8 cellular contexts compared by ENCODE assay signal in the genomic region with DNA sequence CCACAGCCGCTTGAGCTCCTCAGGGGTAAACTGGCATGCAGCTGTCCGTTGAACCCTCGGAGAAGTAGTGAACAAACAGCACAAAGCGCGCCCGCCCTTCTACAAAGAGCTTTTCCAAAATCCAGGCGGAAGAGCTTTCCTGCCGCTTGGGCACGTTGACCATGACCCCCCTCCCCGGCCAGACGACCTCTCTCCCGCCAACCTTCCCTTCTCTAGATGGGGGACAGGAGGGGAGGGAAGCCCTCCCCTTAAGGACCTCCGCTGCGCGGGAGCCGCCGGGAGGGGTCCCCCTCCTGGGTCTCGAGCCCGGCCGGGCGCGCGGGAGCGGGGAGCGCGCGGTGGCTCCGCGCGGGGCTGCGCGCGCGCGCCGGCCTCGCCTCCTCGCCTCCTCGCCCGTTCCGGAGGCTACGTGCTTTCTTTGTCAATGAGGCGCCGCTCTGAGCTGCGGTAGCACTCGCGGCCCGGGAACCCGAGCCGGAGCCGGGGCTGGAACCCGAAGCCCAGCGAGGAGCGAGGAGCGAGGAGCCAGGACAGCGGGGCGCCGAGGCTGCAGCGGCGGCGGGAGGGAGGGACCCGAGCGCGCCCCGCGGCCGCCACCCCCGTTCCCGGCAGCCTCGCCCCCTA. TPM values are rescaled to one million over a fixed set of nuclear protein-coding genes. Genes with fewer than 3 reads are reported as not detected.
DNase-seq lines count a peak whose midpoint lies in the region; TF ChIP-seq lines count a peak whose summit lies in the region.

A gene (plus strand): TSS at position 421 of the 624 bp plus-strand sequence.

- no CpG with 5 or more reads among the region's 70 CpGs for WGBS in suprapubic skin

- H3K36me3 ChIP-seq in suprapubic skin = no peaks in the 10 kb centered on the region

- no peak within 1 kb of the TSS for H3K27ac Mint-ChIP-seq in activated CD4-positive, alpha-beta T cell treated with anti-CD3 and anti-CD28 coated beads, Interleukin-2, amount 10 ng/mL, durations not matched to agents 7 days and 5 days

- CTCF ChIA-PET in activated CD4-positive, alpha-beta T cell treated with anti-CD3 and anti-CD28 coated beads, Interleukin-2, amount 10 ng/mL, durations not matched to agents 7 days and 5 days (lab: Charles Lee) = no interaction called here

- H3K4me3 Mint-ChIP-seq in activated CD4-positive, alpha-beta T cell treated with anti-CD3 and anti-CD28 coated beads, Interleukin-2, amount 10 ng/mL, durations not matched to agents 7 days and 5 days = no peak within 1 kb of the TSS

- DNase-seq in GM03348 (ENCODE audit: low spot score) (peak; percentile 70), HuH-7.5 (ENCODE audit: low spot score) (peak; percentile 22), anterior cingulate cortex (lab: John Stamatoyannopoulos, UW) (peak in 30 of 58 donors; percentile 6 to 59 (median 38)), iPS-NIHi7 (ENCODE audit: extremely low spot score) (peak; percentile 42), suprapubic skin (ENCODE audit: low spot score in 2 of 2) (no peak), NOMO-1 treated with DMSO at 0.1 percent for 48 hours (lab: John Stamatoyannopoulos, UW; ENCODE audit: unreplicated experiment) (no peak)
- DNase-seq in central memory CD4-positive, alpha-beta T cell = no peak
- DNase-seq in activated CD4-positive, alpha-beta T cell treated with anti-CD3 and anti-CD28 coated beads, Interleukin-2, amount 10 ng/mL, durations not matched to agents 7 days and 5 days = no peak

- no peaks in the 10 kb centered on the region for H3K9me3 ChIP-seq in suprapubic skin

- peaks cover 41% of the 10 kb centered on the region for H3K27me3 ChIP-seq in suprapubic skin

- H3K4me3 ChIP-seq in suprapubic skin = peak within 1 kb of the TSS; percentile 67

- H3K4me1 Mint-ChIP-seq in activated CD4-positive, alpha-beta T cell treated with anti-CD3 and anti-CD28 coated beads, Interleukin-2, amount 10 ng/mL, durations not matched to agents 7 days and 5 days = peaks cover 1% of the 10 kb centered on the region

- POLR2A ChIA-PET in activated CD4-positive, alpha-beta T cell treated with anti-CD3 and anti-CD28 coated beads, Interleukin-2, amount 10 ng/mL, durations not matched to agents 7 days and 5 days (lab: Charles Lee) = no interaction called here

- no peaks in the 10 kb centered on the region for H3K9me3 Mint-ChIP-seq in activated CD4-positive, alpha-beta T cell treated with anti-CD3 and anti-CD28 coated beads, Interleukin-2, amount 10 ng/mL, durations not matched to agents 7 days and 5 days

- no peaks in the 10 kb centered on the region for H3K36me3 Mint-ChIP-seq in activated CD4-positive, alpha-beta T cell treated with anti-CD3 and anti-CD28 coated beads, Interleukin-2, amount 10 ng/mL, durations not matched to agents 7 days and 5 days (ENCODE audit: low read depth)

- H3K27ac ChIP-seq in suprapubic skin = no peak within 1 kb of the TSS

- peaks cover 52% of the 10 kb centered on the region for H3K27me3 Mint-ChIP-seq in activated CD4-positive, alpha-beta T cell treated with anti-CD3 and anti-CD28 coated beads, Interleukin-2, amount 10 ng/mL, durations not matched to agents 7 days and 5 days

- no peak for TF ChIP-seq EP300 in suprapubic skin (IDR thresholded peaks at IDR 0.05)

- no peak for TF ChIP-seq POLR2A in suprapubic skin (IDR thresholded peaks at IDR 0.05)

- H3K4me1 ChIP-seq in suprapubic skin = peaks cover 17% of the 10 kb centered on the region

- TF ChIP-seq CTCF in suprapubic skin (IDR thresholded peaks at IDR 0.05) = no peak

RNA-seq across cellular contexts. Expression of the gene that starts here (rescaled TPM):
- total RNA-seq in suprapubic skin = 10 to 100 TPM in 1 of 4 donors, 1 to 10 TPM in 3; 1.6 to 10.3 (median 5.5) TPM
- total RNA-seq in activated CD4-positive, alpha-beta T cell treated with anti-CD3 and anti-CD28 coated beads, Interleukin-2, amount 10 ng/mL, durations not matched to agents 7 days and 5 days = not detected

Comparison
In these comparisons a context has a peak if more than half of its experiments do, and no peak if none do; other contexts are left out.
1. DNase-seq: peak in GM03348 (single experiment), HuH-7.5 (single experiment), anterior cingulate cortex (30 of 58) and iPS-NIHi7 (single experiment); none in suprapubic skin (0 of 2), NOMO-1 treated with DMSO at 0.1 percent for 48 hours (single experiment), central memory CD4-positive, alpha-beta T cell (single experiment) and activated CD4-positive, alpha-beta T cell treated with anti-CD3 and anti-CD28 coated beads, Interleukin-2, amount 10 ng/mL, durations not matched to agents 7 days and 5 days (single experiment).